ENCODE assay signal across 12 cellular contexts in the genomic region with DNA sequence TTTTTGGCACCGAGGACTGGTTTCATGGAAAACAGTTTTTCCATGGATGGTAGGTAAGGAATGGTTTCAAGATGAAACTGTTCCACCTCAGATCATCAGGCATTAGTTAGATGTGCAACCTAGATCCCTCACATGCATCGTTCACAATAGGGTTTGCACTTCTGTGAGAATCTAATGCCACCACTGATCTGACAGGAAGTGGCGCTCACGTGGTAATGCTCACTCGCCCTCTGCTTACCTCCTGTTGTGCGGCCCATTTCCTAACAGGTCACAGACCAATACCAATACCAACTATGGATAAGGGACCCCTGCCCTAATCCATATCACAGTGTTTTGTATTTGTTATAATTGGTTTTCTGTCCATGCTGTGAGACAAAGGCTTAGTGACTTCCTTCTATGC. TPM values are rescaled to one million over a fixed set of nuclear protein-coding genes. Genes with fewer than 3 reads are reported as not detected.
DNase-seq lines count a peak whose midpoint lies in the region; ATAC-seq and TF ChIP-seq lines count a peak whose summit lies in the region.
"Had no signal": no experiment of that assay in that cellular context is flagged by ENCODE, and none has a peak within 500 bp of the region (broad histone marks: within the 10 kb centered on the region; RNA-seq: fewer than 3 reads in every experiment).

No MANE protein-coding gene starts in this region.

- no peaks in the 10 kb centered on the region for H3K9me3 Mint-ChIP-seq in activated CD8-positive, alpha-beta T cell treated with anti-CD3 and anti-CD28 coated beads, Interleukin-2, amount 10 ng/mL, durations not matched to agents 7 days and 5 days (ENCODE audit: insufficient read depth)
- H3K9me3 Mint-ChIP-seq in effector memory CD8-positive, alpha-beta T cell = no peaks in the 10 kb centered on the region
- H3K9me3 Mint-ChIP-seq in Caco-2 (ENCODE audit: unreplicated experiment) = no peaks in the 10 kb centered on the region

- no peak overlapping the region for H3K4me3 Mint-ChIP-seq in activated CD8-positive, alpha-beta T cell treated with anti-CD3 and anti-CD28 coated beads, Interleukin-2, amount 10 ng/mL, durations not matched to agents 7 days and 5 days
- H3K4me3 Mint-ChIP-seq in effector memory CD8-positive, alpha-beta T cell = peak overlapping the region; percentile 28 to 39
- H3K4me3 Mint-ChIP-seq in Caco-2 (ENCODE audit: unreplicated experiment) = no peak overlapping the region

- H3K4me3 ChIP-seq in thymus (ENCODE audit: low read length) (no peak overlapping the region), Caco-2 (ENCODE audit: low read depth, low read length) (no peak overlapping the region), lower lobe of right lung (no peak overlapping the region)
- H3K4me3 ChIP-seq: pancreas, tibial artery had no signal

- H3K4me1 Mint-ChIP-seq in activated CD8-positive, alpha-beta T cell treated with anti-CD3 and anti-CD28 coated beads, Interleukin-2, amount 10 ng/mL, durations not matched to agents 7 days and 5 days (ENCODE audit: low read depth) = peaks cover 11% of the 10 kb centered on the region
- H3K4me1 Mint-ChIP-seq in effector memory CD8-positive, alpha-beta T cell (ENCODE audit: low read depth in 2 of 2) = peaks cover 19 to 28% of the 10 kb centered on the region in 2 donors
- peaks cover 11% of the 10 kb centered on the region for H3K4me1 Mint-ChIP-seq in Caco-2 (ENCODE audit: low read depth, unreplicated experiment)

- H3K27me3 Mint-ChIP-seq in activated CD8-positive, alpha-beta T cell treated with anti-CD3 and anti-CD28 coated beads, Interleukin-2, amount 10 ng/mL, durations not matched to agents 7 days and 5 days (ENCODE audit: low read depth) = no peaks in the 10 kb centered on the region
- H3K27me3 Mint-ChIP-seq in effector memory CD8-positive, alpha-beta T cell = no peaks in the 10 kb centered on the region
- H3K27me3 Mint-ChIP-seq in Caco-2 (ENCODE audit: insufficient read depth, unreplicated experiment) = no peaks in the 10 kb centered on the region

- peaks cover 7% of the 10 kb centered on the region for H3K4me1 ChIP-seq in thymus (ENCODE audit: control insufficient read depth, insufficient read depth, low read length)
- H3K4me1 ChIP-seq in Caco-2 = peaks cover 23% of the 10 kb centered on the region
- H3K4me1 ChIP-seq in lower lobe of right lung = peaks cover 26% of the 10 kb centered on the region

- TF ChIP-seq CTCF in Caco-2 (IDR thresholded peaks at IDR 0.05; ENCODE audit: insufficient read depth in 1 of 2, low read depth in 1 of 2, low read length in 1 of 2, severe bottlenecking in 1 of 2, unreplicated experiment in 1 of 2) = no peak
- no peak for TF ChIP-seq CTCF in lower lobe of right lung (IDR thresholded peaks at IDR 0.05)

- peak overlapping the region; percentile 60 for H3K27ac Mint-ChIP-seq in activated CD8-positive, alpha-beta T cell treated with anti-CD3 and anti-CD28 coated beads, Interleukin-2, amount 10 ng/mL, durations not matched to agents 7 days and 5 days
- H3K27ac Mint-ChIP-seq in effector memory CD8-positive, alpha-beta T cell = peak overlapping the region in 1 of 2 donors; percentile 52
- H3K27ac Mint-ChIP-seq in Caco-2 (ENCODE audit: unreplicated experiment) = no peak overlapping the region

- DNase-seq in activated gamma-delta T cell treated with Interleukin-2 at 50 U/mL for 16 hours (peak; percentile 33), activated gamma-delta T cell (lab: John Stamatoyannopoulos, UW) (no peak), Caco-2 (no peak), GM03348 (ENCODE audit: low spot score) (no peak), lower lobe of right lung (no peak)
- DNase-seq in activated CD8-positive, alpha-beta T cell treated with anti-CD3 and anti-CD28 coated beads, Interleukin-2, amount 10 ng/mL, durations not matched to agents 7 days and 5 days = peak; percentile 65
- DNase-seq in effector memory CD8-positive, alpha-beta T cell = peak; percentile 26 to 37 (median 27)
- DNase-seq: DMS53, Kasumi-1, pancreas, tibial artery had no signal

- peaks cover 6% of the 10 kb centered on the region for H3K36me3 Mint-ChIP-seq in activated CD8-positive, alpha-beta T cell treated with anti-CD3 and anti-CD28 coated beads, Interleukin-2, amount 10 ng/mL, durations not matched to agents 7 days and 5 days (ENCODE audit: low read depth)
- peaks cover 6% of the 10 kb centered on the region for H3K36me3 Mint-ChIP-seq in effector memory CD8-positive, alpha-beta T cell (ENCODE audit: insufficient read depth)
- H3K36me3 Mint-ChIP-seq in Caco-2 (ENCODE audit: insufficient read depth, unreplicated experiment) = peaks cover 11% of the 10 kb centered on the region

- ATAC-seq in activated CD8-positive, alpha-beta T cell treated with anti-CD3 and anti-CD28 coated beads, Interleukin-2, amount 10 ng/mL, durations not matched to agents 7 days and 5 days = peak; percentile 90
- peak; percentile 96 for ATAC-seq in effector memory CD8-positive, alpha-beta T cell (replicated peaks)
- no peak for ATAC-seq in lower lobe of right lung
- ATAC-seq: pancreas had no signal

- H3K27ac ChIP-seq in thymus (ENCODE audit: low read depth) (peak overlapping the region; percentile 8), lower lobe of right lung (no peak overlapping the region)
- H3K27ac ChIP-seq: pancreas, tibial artery had no signal

- CTCF ChIA-PET in activated CD8-positive, alpha-beta T cell treated with anti-CD3 and anti-CD28 coated beads, Interleukin-2, amount 10 ng/mL, durations not matched to agents 7 days and 5 days (lab: Charles Lee) = interaction anchor here (2.5 kb wide), 1 partner anchor 11 kb away, joined by 9 read pairs; no protein-coding TSS in a partner anchor
- CTCF ChIA-PET in Caco-2 (lab: Charles Lee) = interaction anchor here (0.5 kb wide), 1 partner anchor 217 kb away, joined by 3 read pairs; no protein-coding TSS in a partner anchor

- POLR2A ChIA-PET in activated CD8-positive, alpha-beta T cell treated with anti-CD3 and anti-CD28 coated beads, Interleukin-2, amount 10 ng/mL, durations not matched to agents 7 days and 5 days (lab: Charles Lee) = no interaction called here
- POLR2A ChIA-PET in Caco-2 (lab: Charles Lee) = no interaction called here

- H3K27me3 ChIP-seq in thymus (ENCODE audit: control insufficient read depth, insufficient read depth) (no peaks in the 10 kb centered on the region), Caco-2 (replicated peaks; ENCODE audit: control insufficient read depth, insufficient read depth, low read length) (no peaks in the 10 kb centered on the region), lower lobe of right lung (ENCODE audit: low read depth) (no peaks in the 10 kb centered on the region)
- H3K27me3 ChIP-seq: pancreas, tibial artery had no signal

- H3K36me3 ChIP-seq in thymus (ENCODE audit: control insufficient read depth, insufficient read depth) (peaks cover 2% of the 10 kb centered on the region), Caco-2 (ENCODE audit: control insufficient read depth, insufficient read depth, low read length) (no peaks in the 10 kb centered on the region), lower lobe of right lung (no peaks in the 10 kb centered on the region)
- H3K36me3 ChIP-seq: pancreas, tibial artery had no signal

- intact Hi-C loops in Caco-2 (cut with micrococcal nuclease; ENCODE audit: unreplicated experiment) (no loop called here), lower lobe of right lung (cut with DNase I) (no loop called here)

- 52% methylated on average over 6 of the region's 6 CpGs for WGBS in thymus

- H3K9me3 ChIP-seq in thymus (ENCODE audit: control insufficient read depth) (no peaks in the 10 kb centered on the region), Caco-2 (no peaks in the 10 kb centered on the region), lower lobe of right lung (peaks cover 4% of the 10 kb centered on the region)
- H3K9me3 ChIP-seq: pancreas, tibial artery had no signal

- BruUV-seq in Caco-2 (replicated peaks; lab: Mats Ljungman, UMichigan) = no TSS peak

RNA-seq across cellular contexts. Expression of a gene that starts 58.9 kb away (rescaled TPM):
- 10 to 100 TPM; 63.0 to 65.1 TPM for total RNA-seq in activated CD8-positive, alpha-beta T cell treated with anti-CD3 and anti-CD28 coated beads, Interleukin-2, amount 10 ng/mL, durations not matched to agents 7 days and 5 days
- polyA plus RNA-seq in thymus = 36.3 TPM
- 126 and 136 TPM in 2 replicates for total RNA-seq in Caco-2 (2022)
- 66.3 TPM for total RNA-seq in lower lobe of right lung

Comparison
In these comparisons a context has a peak if more than half of its experiments do, and no peak if none do; other contexts are left out.
1. DNase-seq: peak in activated gamma-delta T cell treated with Interleukin-2 at 50 U/mL for 16 hours (single experiment), activated CD8-positive, alpha-beta T cell treated with anti-CD3 and anti-CD28 coated beads, Interleukin-2, amount 10 ng/mL, durations not matched to agents 7 days and 5 days (single experiment) and effector memory CD8-positive, alpha-beta T cell (3 of 3); none in activated gamma-delta T cell (single experiment), Caco-2 (0 of 2), GM03348 (single experiment) and lower lobe of right lung (single experiment).
2. ATAC-seq: peak in activated CD8-positive, alpha-beta T cell treated with anti-CD3 and anti-CD28 coated beads, Interleukin-2, amount 10 ng/mL, durations not matched to agents 7 days and 5 days (single experiment) and effector memory CD8-positive, alpha-beta T cell (single experiment); none in lower lobe of right lung (0 of 2).
3. H3K4me3 Mint-ChIP-seq: peak in effector memory CD8-positive, alpha-beta T cell (2 of 2); none in activated CD8-positive, alpha-beta T cell treated with anti-CD3 and anti-CD28 coated beads, Interleukin-2, amount 10 ng/mL, durations not matched to agents 7 days and 5 days (single experiment) and Caco-2 (single experiment).